Comparison of ENCODE assay signal across 28 cellular contexts in the genomic region with DNA sequence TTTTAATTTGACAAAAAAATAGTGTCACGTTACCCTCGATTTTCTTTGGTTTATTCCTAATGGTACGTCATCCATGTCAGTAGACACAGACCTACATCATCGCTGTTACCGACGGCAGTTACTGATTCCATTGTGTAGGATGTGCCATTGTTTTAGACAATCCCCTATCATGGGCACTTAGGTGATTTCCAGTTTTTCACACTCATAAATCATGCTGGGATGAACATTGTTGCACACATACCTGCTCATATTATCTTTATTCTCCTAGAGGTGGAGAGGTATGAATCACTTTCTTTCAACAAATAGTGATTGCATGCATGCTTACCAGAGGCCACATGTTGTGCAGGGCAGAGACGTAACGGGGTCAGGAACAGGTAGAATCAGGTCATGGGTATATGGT.
DNase-seq lines count a peak whose midpoint lies in the region; FAIRE-seq and TF ChIP-seq lines count a peak whose summit lies in the region.
"Had no signal": no experiment of that assay in that cellular context is flagged by ENCODE, and none has a peak within 500 bp of the region (broad histone marks: within the 10 kb centered on the region; RNA-seq: fewer than 3 reads in every experiment).

No MANE protein-coding gene starts in this region.

- dilution Hi-C loops in keratinocyte (cut with MboI; ENCODE audit: extremely low pct_ligation_motif_present, low sequenced_read_pairs) = loop anchor here (10.0 kb wide), 1 partner anchor 85 kb away; no protein-coding TSS in a partner anchor

- H3K36me3 Mint-ChIP-seq in dendritic cell treated with granulocyte-macrophage colony-stimulating factor and Interleukin-4, amounts not matched to agents 40 ng/mL and 50 ng/mL, for 4 days (ENCODE audit: low read depth) = peaks cover 13% of the 10 kb centered on the region
- no peaks in the 10 kb centered on the region for H3K36me3 Mint-ChIP-seq in endodermal cell (ENCODE audit: low read depth)
- H3K36me3 Mint-ChIP-seq: CD4-positive, CD25-positive, alpha-beta regulatory T cell had no signal

- WGBS in endodermal cell (ENCODE audit: insufficient coverage in 1 of 2, insufficient read length in 1 of 2), 2 experiments = 96 to 100% methylated on average over 6 to 8 of the region's 8 CpGs

- H3K27ac Mint-ChIP-seq in dendritic cell treated with granulocyte-macrophage colony-stimulating factor and Interleukin-4, amounts not matched to agents 40 ng/mL and 50 ng/mL, for 4 days = peak overlapping the region; percentile 92
- no peak overlapping the region for H3K27ac Mint-ChIP-seq in endodermal cell
- H3K27ac Mint-ChIP-seq: GM23338, HFFc6 had no signal

- no peaks in the 10 kb centered on the region for H4K20me1 ChIP-seq in keratinocyte (ENCODE audit: control insufficient read depth, extremely low read depth, insufficient read depth, low read length)

- peaks cover 86% of the 10 kb centered on the region for H3K4me1 Mint-ChIP-seq in dendritic cell treated with granulocyte-macrophage colony-stimulating factor and Interleukin-4, amounts not matched to agents 40 ng/mL and 50 ng/mL, for 4 days (ENCODE audit: low read depth)
- H3K4me1 Mint-ChIP-seq in endodermal cell = no peaks in the 10 kb centered on the region
- H3K4me1 Mint-ChIP-seq: CD4-positive, CD25-positive, alpha-beta regulatory T cell had no signal

- POLR2A ChIA-PET in RWPE1 (lab: Yijun Ruan, JAX; ENCODE audit: low non-redundant PET) = no interaction called here

- no peak overlapping the region for H3K27ac ChIP-seq in RWPE1
- H3K27ac ChIP-seq in keratinocyte (ENCODE audit: control insufficient read depth, insufficient read depth, low read length) = no peak overlapping the region
- H3K27ac ChIP-seq in endodermal cell (ENCODE audit: low read depth, low read length) = no peak overlapping the region

- H3K4me1 ChIP-seq in keratinocyte (ENCODE audit: control insufficient read depth, extremely low read depth, insufficient read depth, low read length) (no peaks in the 10 kb centered on the region), endodermal cell (ENCODE audit: control insufficient read depth, insufficient read depth, low read length) (no peaks in the 10 kb centered on the region)
- H3K4me1 ChIP-seq: HAP-1 had no signal

- intact Hi-C loops in dendritic cell treated with granulocyte-macrophage colony-stimulating factor and Interleukin-4, amounts not matched to agents 40 ng/mL and 50 ng/mL, for 4 days (cut with micrococcal nuclease) = no loop called here

- no peaks in the 10 kb centered on the region for H3K9me3 Mint-ChIP-seq in dendritic cell treated with granulocyte-macrophage colony-stimulating factor and Interleukin-4, amounts not matched to agents 40 ng/mL and 50 ng/mL, for 4 days
- no peaks in the 10 kb centered on the region for H3K9me3 Mint-ChIP-seq in endodermal cell
- H3K9me3 Mint-ChIP-seq: CD4-positive, CD25-positive, alpha-beta regulatory T cell; GM23338; HFFc6 had no signal

- CTCF ChIA-PET in RWPE1 (lab: Yijun Ruan, JAX) = no interaction called here

- H3K27me3 ChIP-seq in keratinocyte (ENCODE audit: control insufficient read depth, extremely low read depth, insufficient read depth, low read length) = no peaks in the 10 kb centered on the region
- no peaks in the 10 kb centered on the region for H3K27me3 ChIP-seq in endodermal cell (ENCODE audit: control insufficient read depth, insufficient read depth, low read length, poor library complexity, severe bottlenecking)

- no peak overlapping the region for H2AFZ ChIP-seq in keratinocyte (ENCODE audit: control insufficient read depth, low read length)
- H2AFZ ChIP-seq: GM23338 had no signal

- H3K4me3 ChIP-seq in keratinocyte (ENCODE audit: control insufficient read depth in 2 of 3, extremely low read depth in 1 of 3, insufficient read depth in 2 of 3, low read depth in 1 of 3, low read length in 3 of 3) (no peak overlapping the region), endodermal cell (ENCODE audit: low read length) (no peak overlapping the region)
- H3K4me3 ChIP-seq: GM23338, HAP-1, K562 had no signal

- H3K9me3 ChIP-seq in keratinocyte (ENCODE audit: control insufficient read depth, low read depth, low read length) (no peaks in the 10 kb centered on the region), endodermal cell (ENCODE audit: control insufficient read depth, low read length) (no peaks in the 10 kb centered on the region)
- H3K9me3 ChIP-seq: HAP-1 had no signal

- FAIRE-seq in keratinocyte (lab: Jason Lieb, UNC) = peak; percentile 66
- FAIRE-seq in GM19239 (lab: Jason Lieb, UNC) = no peak
- FAIRE-seq: D721Med, GM12892, HTR-8/SVneo, K562 had no signal

- H3K9ac ChIP-seq in keratinocyte (ENCODE audit: control insufficient read depth, extremely low read depth, insufficient read depth, low read length) = no peak overlapping the region
- no peak overlapping the region for H3K9ac ChIP-seq in endodermal cell (ENCODE audit: extremely low read depth, low read length, poor library complexity, severe bottlenecking)

- no peak for TF ChIP-seq CTCF in RWPE1 (conservative IDR thresholded peaks at IDR 0.05; ENCODE audit: low read depth)
- TF ChIP-seq CTCF in keratinocyte (optimal IDR thresholded peaks at IDR 0.05 in 1 of 3, IDR thresholded peaks at IDR 0.05 in 1 of 3, conservative IDR thresholded peaks at IDR 0.05 in 1 of 3; ENCODE audit: extremely low read depth in 1 of 3, insufficient read depth in 2 of 3, low read length in 3 of 3) = no peak
- TF ChIP-seq CTCF in endodermal cell (conservative IDR thresholded peaks at IDR 0.05) = no peak

- no peak overlapping the region for H3K4me3 Mint-ChIP-seq in dendritic cell treated with granulocyte-macrophage colony-stimulating factor and Interleukin-4, amounts not matched to agents 40 ng/mL and 50 ng/mL, for 4 days
- no peak overlapping the region for H3K4me3 Mint-ChIP-seq in endodermal cell
- H3K4me3 Mint-ChIP-seq: CD4-positive, CD25-positive, alpha-beta regulatory T cell; GM23338; HFFc6 had no signal

- peaks cover 17% of the 10 kb centered on the region for H3K27me3 Mint-ChIP-seq in dendritic cell treated with granulocyte-macrophage colony-stimulating factor and Interleukin-4, amounts not matched to agents 40 ng/mL and 50 ng/mL, for 4 days
- peaks cover 5% of the 10 kb centered on the region for H3K27me3 Mint-ChIP-seq in endodermal cell (ENCODE audit: insufficient read depth)

- no peaks in the 10 kb centered on the region for H3K36me3 ChIP-seq in keratinocyte (ENCODE audit: control insufficient read depth in 2 of 2, extremely low read depth in 1 of 2, insufficient read depth in 2 of 2, low read length in 2 of 2)
- no peaks in the 10 kb centered on the region for H3K36me3 ChIP-seq in endodermal cell (ENCODE audit: control insufficient read depth, insufficient read depth, low read length)
- H3K36me3 ChIP-seq: HAP-1 had no signal

- DNase-seq in NCI-H748 (lab: John Stamatoyannopoulos, UW; ENCODE audit: unreplicated experiment) (peak; percentile 14), NCI-H748 treated with DMSO at 0.1 percent for 48 hours (lab: John Stamatoyannopoulos, UW) (no peak), RWPE1 (ENCODE audit: low spot score) (peak; percentile 69), keratinocyte (ENCODE audit: low read depth, low spot score) (no peak), medulla oblongata (ENCODE audit: extremely low spot score) (no peak), endodermal cell (no peak), GM19239 (ENCODE audit: insufficient read length, low spot score) (no peak)
- DNase-seq: CD4-positive, CD25-positive, alpha-beta regulatory T cell; DMS79 treated with DMSO at 0.1 percent for 48 hours; GF-D8; HFFc6; Kasumi-1; MV-4-11; NCI-H1105; NCI-H1436 treated with DMSO at 0.1 percent for 48 hours; NCI-H187 treated with DMSO at 0.1 percent for 48 hours; NCI-H2107; NCI-H524; NCI-H82; RPMI8226; SHP77 treated with DMSO at 0.1 percent for 48 hours had no signal

- no peaks in the 10 kb centered on the region for H3K79me2 ChIP-seq in keratinocyte (ENCODE audit: control insufficient read depth, insufficient read depth, low read length)

- no peaks in the 10 kb centered on the region for H3K9me1 ChIP-seq in keratinocyte (ENCODE audit: control insufficient read depth, extremely low read depth, insufficient read depth, low read length)

- H3K4me2 ChIP-seq in keratinocyte (ENCODE audit: control insufficient read depth, extremely low read depth, insufficient read depth, low read depth, low read length) = no peak overlapping the region
- H3K4me2 ChIP-seq: GM23338 had no signal

Comparison
In these comparisons a context has a peak if more than half of its experiments do, and no peak if none do; other contexts are left out.
1. DNase-seq: peak in NCI-H748 (single experiment) and RWPE1 (single experiment); none in NCI-H748 treated with DMSO at 0.1 percent for 48 hours (single experiment), keratinocyte (single experiment), medulla oblongata (single experiment), endodermal cell (single experiment) and GM19239 (single experiment).